ENCODE assay signal across 9 cellular contexts in genomic region chr7:36784991-36785940, GRCh38.
DNase-seq lines count a peak whose midpoint lies in the region; ATAC-seq and TF ChIP-seq lines count a peak whose summit lies in the region.
"Had no signal": no experiment of that assay in that cellular context is flagged by ENCODE, and none has a peak within 500 bp of the region (broad histone marks: within the 10 kb centered on the region; RNA-seq: fewer than 3 reads in every experiment).

No MANE protein-coding gene starts in this region.

- no peak for TF ChIP-seq CTCF in transverse colon (IDR thresholded peaks at IDR 0.05)

- H3K9me3 Mint-ChIP-seq in activated naive CD8-positive, alpha-beta T cell treated with anti-CD3 and anti-CD28 coated beads, Interleukin-2, amount 10 ng/mL, durations not matched to agents 7 days and 5 days, result peaks cover 2% of the 10 kb centered on the region

- H2AFZ ChIP-seq in neuron (ENCODE audit: low read depth, low read length), result peak overlapping the region; percentile 32

- peak; percentile 96 for ATAC-seq in GM18870 (IDR thresholded peaks at IDR 0.05; ENCODE audit: unreplicated experiment)
- peak; percentile 96 for ATAC-seq in HG02943 (IDR thresholded peaks at IDR 0.05; ENCODE audit: low read depth, unreplicated experiment)
- ATAC-seq in activated naive CD8-positive, alpha-beta T cell treated with anti-CD3 and anti-CD28 coated beads, Interleukin-2, amount 10 ng/mL, durations not matched to agents 7 days and 5 days (ENCODE audit: low read depth), result peak; percentile 92

- in situ Hi-C loops in transverse colon (cut with MboI; ENCODE audit: low pct_ligation_motif_present in 1 of 4, low pct_unique_long_range_greater_than_20kb in 1 of 4, low sequenced_read_pairs in 3 of 4), result no loop called here

- H3K27ac ChIP-seq in transverse colon, result peak overlapping the region in 3 of 4 donors; percentile 24 to 55 (median 51)
- H3K27ac ChIP-seq: KMS-11 had no signal

- H3K27ac Mint-ChIP-seq in activated naive CD8-positive, alpha-beta T cell treated with anti-CD3 and anti-CD28 coated beads, Interleukin-2, amount 10 ng/mL, durations not matched to agents 7 days and 5 days, result peak overlapping the region; percentile 86

- TF ChIP-seq POLR2A in transverse colon (IDR thresholded peaks at IDR 0.05) (no peak), erythroblast (IDR thresholded peaks at IDR 0.05; ENCODE audit: low read length) (no peak)

- DNase-seq in SKM-1 (lab: John Stamatoyannopoulos, UW; ENCODE audit: unreplicated experiment) (peak; percentile 85), transverse colon (peak; percentile 65), middle frontal gyrus (ENCODE audit: extremely low spot score, low spot score) (no peak), erythroblast (lab: John Stamatoyannopoulos, UW) (no peak)
- DNase-seq in activated naive CD8-positive, alpha-beta T cell treated with anti-CD3 and anti-CD28 coated beads, Interleukin-2, amount 10 ng/mL, durations not matched to agents 7 days and 5 days, result peak; percentile 60

- POLR2A ChIA-PET in activated naive CD8-positive, alpha-beta T cell treated with anti-CD3 and anti-CD28 coated beads, Interleukin-2, amount 10 ng/mL, durations not matched to agents 7 days and 5 days (lab: Charles Lee), result interaction anchor here (1.3 to 1.4 kb wide), 2 partner anchors 8 to 58 kb away, joined by 3 to 9 read pairs; no protein-coding TSS in a partner anchor

- intact Hi-C loops in transverse colon (cut with DNase I; ENCODE audit: low total_unique reads), result no loop called here

- H3K4me1 ChIP-seq in neuron (ENCODE audit: insufficient read depth, low read length), result peaks cover 4% of the 10 kb centered on the region
- H3K4me1 ChIP-seq in transverse colon, result peaks cover 0 to 4% (median 1%) of the 10 kb centered on the region in 4 donors

- H3K36me3 ChIP-seq in neuron (ENCODE audit: insufficient read depth, low read length) (no peaks in the 10 kb centered on the region), transverse colon (no peaks in the 10 kb centered on the region)

- 75 to 80% methylated on average over 5 to 13 of the region's 13 CpGs for WGBS in transverse colon (ENCODE audit: low coverage in 1 of 2), 2 donors

- no peaks in the 10 kb centered on the region for H3K27me3 Mint-ChIP-seq in activated naive CD8-positive, alpha-beta T cell treated with anti-CD3 and anti-CD28 coated beads, Interleukin-2, amount 10 ng/mL, durations not matched to agents 7 days and 5 days

- no peaks in the 10 kb centered on the region for H3K27me3 ChIP-seq in neuron (ENCODE audit: insufficient read depth, low read length)
- no peaks in the 10 kb centered on the region for H3K27me3 ChIP-seq in transverse colon

- peaks cover 71% of the 10 kb centered on the region for H3K4me1 Mint-ChIP-seq in activated naive CD8-positive, alpha-beta T cell treated with anti-CD3 and anti-CD28 coated beads, Interleukin-2, amount 10 ng/mL, durations not matched to agents 7 days and 5 days

- peaks cover 21% of the 10 kb centered on the region for H3K36me3 Mint-ChIP-seq in activated naive CD8-positive, alpha-beta T cell treated with anti-CD3 and anti-CD28 coated beads, Interleukin-2, amount 10 ng/mL, durations not matched to agents 7 days and 5 days

- TF ChIP-seq EP300 in transverse colon (IDR thresholded peaks at IDR 0.05; ENCODE audit: low read depth), result no peak

- H3K9me3 ChIP-seq in neuron (ENCODE audit: low read length) (no peaks in the 10 kb centered on the region), transverse colon (no peaks in the 10 kb centered on the region)

- H3K4me3 ChIP-seq in neuron (ENCODE audit: low read length) (no peak overlapping the region), transverse colon (no peak overlapping the region)

- H3K4me3 Mint-ChIP-seq in activated naive CD8-positive, alpha-beta T cell treated with anti-CD3 and anti-CD28 coated beads, Interleukin-2, amount 10 ng/mL, durations not matched to agents 7 days and 5 days, result peak overlapping the region; percentile 67

Comparison
In these comparisons a context has a peak if more than half of its experiments do, and no peak if none do; other contexts are left out.
1. DNase-seq: peak in SKM-1 (single experiment), activated naive CD8-positive, alpha-beta T cell treated with anti-CD3 and anti-CD28 coated beads, Interleukin-2, amount 10 ng/mL, durations not matched to agents 7 days and 5 days (single experiment) and transverse colon (single experiment); none in middle frontal gyrus (single experiment) and erythroblast (0 of 2).
2. Peak in every context shown above with its lines, with median percentiles within 50 percentile points of each other: ATAC-seq.